13 cellular contexts compared by ENCODE assay signal in the genomic region with DNA sequence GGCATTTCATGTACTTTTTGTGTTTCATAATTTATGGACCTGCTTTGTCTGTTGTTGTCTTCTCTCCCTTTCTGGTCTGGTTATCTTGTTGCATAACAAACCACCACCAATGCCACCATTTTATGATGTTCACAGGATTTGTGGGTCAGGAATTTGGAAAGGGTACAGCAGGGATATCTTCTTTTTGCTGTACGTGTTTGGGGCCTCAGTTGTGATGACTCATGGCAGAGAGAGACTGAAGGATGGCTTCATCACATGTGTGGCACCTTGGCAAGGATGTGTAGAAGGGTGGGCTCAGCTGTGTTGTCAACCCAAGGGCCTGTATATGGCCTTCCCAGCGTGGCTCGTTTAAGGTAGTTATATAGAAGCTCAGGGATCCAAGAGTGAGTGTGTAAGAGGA. TPM values are rescaled to one million over a fixed set of nuclear protein-coding genes. Genes with fewer than 3 reads are reported as not detected.
DNase-seq lines count a peak whose midpoint lies in the region; ATAC-seq, FAIRE-seq and TF ChIP-seq lines count a peak whose summit lies in the region.
"Had no signal": no experiment of that assay in that cellular context is flagged by ENCODE, and none has a peak within 500 bp of the region (broad histone marks: within the 10 kb centered on the region; RNA-seq: fewer than 3 reads in every experiment).

No MANE protein-coding gene starts in this region.

- H2BK15ac ChIP-seq in neuronal stem cell (ENCODE audit: low read length): no peak overlapping the region

- POLR2A ChIA-PET in GM12878 (lab: Charles Lee): no interaction called here

- no peak overlapping the region for H2BK120ac ChIP-seq in neuronal stem cell (ENCODE audit: low read depth, low read length)

- FAIRE-seq in GM12878 (lab: Jason Lieb, UNC): no peak

- H3K36me3 ChIP-seq in GM12878 (ENCODE audit: control insufficient read depth in 2 of 2, insufficient read depth in 2 of 2, low read length in 1 of 2): no peaks in the 10 kb centered on the region
- no peaks in the 10 kb centered on the region for H3K36me3 ChIP-seq in neuronal stem cell (replicated peaks in 1 of 2; ENCODE audit: control insufficient read depth in 2 of 2, insufficient read depth in 2 of 2, low read length in 2 of 2)
- H3K36me3 ChIP-seq: SJSA1 had no signal

- H3K79me1 ChIP-seq in neuronal stem cell (ENCODE audit: low read depth, low read length): peaks cover 2% of the 10 kb centered on the region

- H3K27ac ChIP-seq in GM12878 (ENCODE audit: control insufficient read depth, insufficient read depth) (peak overlapping the region; percentile 48), neuronal stem cell (replicated peaks; ENCODE audit: low read length) (no peak overlapping the region)
- H3K27ac ChIP-seq: HL-60, SJSA1 had no signal

- peak overlapping the region; percentile 45 for H3K4me3 Mint-ChIP-seq in natural killer cell

- no peak for ATAC-seq in GM12878
- peak; percentile 68 to 82 (median 73) for ATAC-seq in natural killer cell
- no peak for ATAC-seq in HG02938 (IDR thresholded peaks at IDR 0.05; ENCODE audit: unreplicated experiment)
- ATAC-seq in GM18520 (IDR thresholded peaks at IDR 0.05; ENCODE audit: unreplicated experiment): no peak

- CTCF ChIA-PET in GM12878 (lab: Yijun Ruan, JAX): no interaction called here

- H2AK5ac ChIP-seq in neuronal stem cell (ENCODE audit: low read depth, low read length): no peak overlapping the region

- H3K18ac ChIP-seq in neuronal stem cell (ENCODE audit: low read length): no peak overlapping the region

- TF ChIP-seq RAD21 in GM12878 (IDR thresholded peaks at IDR 0.05; ENCODE audit: insufficient read depth, low read depth, low read length): no peak

- H4K91ac ChIP-seq in neuronal stem cell (ENCODE audit: low read depth, low read length, poor library complexity): no peak overlapping the region

- RAD21 ChIA-PET in GM12878 (lab: Charles Lee; ENCODE audit: unreplicated experiment): interaction anchor here (1.5 kb wide), 1 partner anchor 33 kb away, joined by 5 read pairs; no protein-coding TSS in a partner anchor

- H2BK12ac ChIP-seq in neuronal stem cell (ENCODE audit: low read length): no peak overlapping the region

- H4K8ac ChIP-seq in neuronal stem cell (ENCODE audit: low read depth, low read length): no peak overlapping the region

- peaks cover 84% of the 10 kb centered on the region for H3K79me2 ChIP-seq in GM12878 (ENCODE audit: control insufficient read depth, insufficient read depth, low read length)

- TF ChIP-seq EP300 in GM12878 (IDR thresholded peaks at IDR 0.05; ENCODE audit: borderline replicate concordance in 1 of 2, control insufficient read depth in 1 of 2, low read depth in 2 of 2, low read length in 2 of 2): no peak

- H3K4ac ChIP-seq in neuronal stem cell (ENCODE audit: low read length): no peak overlapping the region

- peaks cover 59 to 70% of the 10 kb centered on the region in 2 donors for H3K4me1 Mint-ChIP-seq in natural killer cell

- TF ChIP-seq CTCF in GM12878 (IDR thresholded peaks at IDR 0.05 in 2 of 3, conservative IDR thresholded peaks at IDR 0.05 in 1 of 3; ENCODE audit: control insufficient read depth in 2 of 3, extremely low read depth in 1 of 3, insufficient read depth in 1 of 3, low read depth in 3 of 3, low read length in 3 of 3): no peak
- TF ChIP-seq CTCF in natural killer cell (IDR thresholded peaks at IDR 0.05): no peak

- H3K9me3 ChIP-seq in GM12878 (replicated peaks; ENCODE audit: control insufficient read depth, insufficient read depth, low read length): no peaks in the 10 kb centered on the region; the same call in 1 of the 3 replicates
- peaks cover 0 to 2% of the 10 kb centered on the region in 2 donors for H3K9me3 ChIP-seq in neuronal stem cell (replicated peaks in 1 of 2; ENCODE audit: control insufficient read depth in 2 of 2, insufficient read depth in 1 of 2, low read depth in 1 of 2, low read length in 2 of 2)
- H3K9me3 ChIP-seq: SJSA1 had no signal

- peak overlapping the region; percentile 48 to 85 for H3K27ac Mint-ChIP-seq in natural killer cell

- no peak overlapping the region for H3K23ac ChIP-seq in neuronal stem cell (ENCODE audit: low read depth, low read length, poor library complexity)

- in situ Hi-C loops in GM12878 (cut with MboI): no loop called here

- peaks cover 36% of the 10 kb centered on the region for H3K4me1 ChIP-seq in GM12878 (ENCODE audit: control insufficient read depth, insufficient read depth, low read length)
- H3K4me1 ChIP-seq in neuronal stem cell (ENCODE audit: control insufficient read depth in 2 of 2, insufficient read depth in 1 of 2, low read depth in 1 of 2, low read length in 2 of 2): no peaks in the 10 kb centered on the region

- H2AFZ ChIP-seq in GM12878 (ENCODE audit: control insufficient read depth, low read depth, low read length) (no peak overlapping the region), neuronal stem cell (ENCODE audit: low read length) (no peak overlapping the region)

- BruUV-seq in GM12878 (replicated peaks; lab: Mats Ljungman, UMichigan): no TSS peak

- H3K27me3 Mint-ChIP-seq in natural killer cell (ENCODE audit: low read depth in 2 of 2): no peaks in the 10 kb centered on the region

- no peaks in the 10 kb centered on the region for H3K9me3 Mint-ChIP-seq in natural killer cell

- SMC1A ChIA-PET in GM12878 (lab: Charles Lee; ENCODE audit: uncharacterized antibody, unreplicated experiment): interaction anchor here (1.0 to 2.3 kb wide), 5 partner anchors 9 to 37 kb away, joined by 3 to 8 read pairs (median 4); no protein-coding TSS in a partner anchor

- WGBS in GM12878 (ENCODE audit: insufficient coverage, insufficient replicate concordance, low lambda C conversion rate, missing lambda C conversion rate): 43% methylated on average over 3 of the region's 3 CpGs
- no CpG with 5 or more reads among the region's 3 CpGs for WGBS in neuronal stem cell (ENCODE audit: extremely low coverage in 2 of 2, insufficient read length in 2 of 2, insufficient replicate concordance in 1 of 2), 2 donors

- no peak overlapping the region for H3K9ac ChIP-seq in GM12878 (ENCODE audit: control insufficient read depth, insufficient read depth, low read length)
- H3K9ac ChIP-seq in neuronal stem cell (ENCODE audit: low read depth, low read length, poor library complexity): no peak overlapping the region

- no peak overlapping the region for H3K14ac ChIP-seq in neuronal stem cell (ENCODE audit: low read length)

- DNase-seq in EH (ENCODE audit: low read depth): peak; percentile 52
- peak; percentile 43 for DNase-seq in LHCN-M2 (ENCODE audit: low read depth)
- no peak for DNase-seq in GM12878 (ENCODE audit: low read depth, low spot score)
- DNase-seq in natural killer cell: no peak
- DNase-seq in neuronal stem cell (ENCODE audit: low spot score): no peak
- DNase-seq in activated CD4-positive, CD25-positive, alpha-beta regulatory T cell treated with anti-CD3 and anti-CD28 coated beads, Interleukin-2, amount 50 U/mL, for 72 hours: no peak
- DNase-seq: activated CD4-positive, CD25-positive, alpha-beta regulatory T cell; NCI-H1105 treated with DMSO at 0.1 percent for 48 hours; NCI-H524 treated with DMSO at 0.1 percent for 48 hours had no signal

- H3K4me3 ChIP-seq in GM12878 (no peak overlapping the region), neuronal stem cell (ENCODE audit: low read length in 2 of 2) (no peak overlapping the region)
- H3K4me3 ChIP-seq: SJSA1 had no signal

- H3K36me3 Mint-ChIP-seq in natural killer cell: peaks cover 3% of the 10 kb centered on the region

- H3K27me3 ChIP-seq in GM12878 (replicated peaks in 1 of 2; ENCODE audit: control insufficient read depth in 2 of 2, insufficient read depth in 2 of 2, low read length in 1 of 2): no peaks in the 10 kb centered on the region
- no peaks in the 10 kb centered on the region for H3K27me3 ChIP-seq in neuronal stem cell (ENCODE audit: control insufficient read depth in 3 of 3, insufficient read depth in 3 of 3, low read depth in 1 of 3, low read length in 3 of 3)
- H3K27me3 ChIP-seq: SJSA1 had no signal

- intact Hi-C loops in GM12878 (cut with micrococcal nuclease; ENCODE audit: unreplicated experiment): loop anchor here (10.0 kb wide), 1 partner anchor 167 kb away; no protein-coding TSS in a partner anchor
- intact Hi-C loops in natural killer cell (cut with micrococcal nuclease): no loop called here

- TF ChIP-seq POLR2A in GM12878 (IDR thresholded peaks at IDR 0.05; ENCODE audit: low read depth, low read length): no peak

- no peaks in the 10 kb centered on the region for H4K20me1 ChIP-seq in GM12878 (ENCODE audit: control insufficient read depth, insufficient read depth)

- H3K4me2 ChIP-seq in GM12878 (ENCODE audit: control insufficient read depth, insufficient read depth): peak overlapping the region; percentile 59
- no peak overlapping the region for H3K4me2 ChIP-seq in neuronal stem cell (ENCODE audit: insufficient read depth, low read length, poor library complexity, severe bottlenecking)

- H2BK5ac ChIP-seq in neuronal stem cell (ENCODE audit: low read length): no peak overlapping the region

TF ChIP-seq in GM12878, 131 proteins besides CTCF, POLR2A, EP300 and RAD21 (continues in another document):
- no peak for TF ChIP-seq PAX5 (IDR thresholded peaks at IDR 0.05; ENCODE audit: borderline replicate concordance, low read depth, low read length)
- TF ChIP-seq MEF2B (IDR thresholded peaks at IDR 0.05; ENCODE audit: partially characterized antibody, poor library complexity, severe bottlenecking): no peak
- no peak for TF ChIP-seq GATAD2B (conservative IDR thresholded peaks at IDR 0.05; ENCODE audit: low read depth)
- no peak for TF ChIP-seq MXI1 (IDR thresholded peaks at IDR 0.05; ENCODE audit: low read depth, low read length)

RNA-seq across cellular contexts. Expression of a gene that starts 35.2 kb away (rescaled TPM):
- total RNA-seq in LHCN-M2 (2014; rRNA removed) (7.5 and 9.1 TPM in 2 replicates), GM12878 (2014; rRNA removed) (22.1 and 22.8 TPM in 2 replicates), GM12878 (2014; rRNA removed; fragmentation: Illumina TruSeq; extraction: Trizol) (27.1 and 29.0 TPM in 2 replicates), GM12878 (2021) (21.0 and 26.8 TPM in 2 replicates), natural killer cell (100 to 1,000 TPM in 1 of 3 donors, 10 to 100 TPM in 2; 60.8 to 121 (median 73.1) TPM)
- polyA plus RNA-seq in LHCN-M2 (2012): 3.1 TPM
- 165 and 171 TPM in 2 replicates for total RNA-seq in GM12878 (2013; cell fraction: nucleolus; rRNA removed)
- 12.8 TPM for polyA plus RNA-seq in GM12878 (2011; ENCODE audit: low read depth)
- polyA plus RNA-seq in GM12878 (2011; rRNA removed) (28.5 and 34.9 TPM in 2 replicates), GM12878 (2014; fragmentation: Illumina TruSeq; extraction: Trizol) (22.8 and 26.2 TPM in 2 replicates), GM12878 (2014; fragmentation: Nextera tagmentation; extraction: Ambion mirVana) (1 to 10 TPM; 7.9 to 8.9 TPM), GM12878 (2014; rRNA removed) (13.2 and 18.0 TPM in 2 replicates), GM12878 (2016; fragmentation: Nextera tagmentation; extraction: Ambion mirVana) (10 to 100 TPM; 13.3 to 14.2 TPM)
- 20.3 and 22.7 TPM in 2 replicates for polyA plus RNA-seq in GM12878 (2011; cell fraction: cytosol; rRNA removed)
- 32.6 and 43.8 TPM in 2 replicates for polyA plus RNA-seq in GM12878 (2011; cell fraction: nucleus; rRNA removed)
- 17.5 and 17.7 TPM in 2 replicates for polyA plus RNA-seq in GM12878 (2012)
- polyA minus RNA-seq in GM12878 (2011; rRNA and poly(A)+ RNA removed): 77.5 and 90.0 TPM in 2 replicates
- polyA minus RNA-seq in GM12878 (2011; cell fraction: cytosol; rRNA and poly(A)+ RNA removed): 15.4 and 22.4 TPM in 2 replicates
- polyA minus RNA-seq in GM12878 (2011; cell fraction: nucleus; rRNA and poly(A)+ RNA removed): 53.2 and 73.2 TPM in 2 replicates
- polyA plus RNA-seq in neuronal stem cell (2013, experiment 1 of 2): 23.6 TPM
- 22.9 TPM for polyA plus RNA-seq in neuronal stem cell (2013, experiment 2 of 2)

Comparison
In these comparisons a context has a peak if more than half of its experiments do, and no peak if none do; other contexts are left out.
1. DNase-seq: peak in EH (single experiment) and LHCN-M2 (single experiment); none in GM12878 (single experiment), natural killer cell (single experiment), neuronal stem cell (single experiment) and activated CD4-positive, CD25-positive, alpha-beta regulatory T cell treated with anti-CD3 and anti-CD28 coated beads, Interleukin-2, amount 50 U/mL, for 72 hours (single experiment).
2. ATAC-seq: peak in natural killer cell (3 of 3); none in GM12878 (single experiment), HG02938 (single experiment) and GM18520 (single experiment).